In genomic region chr17:18070861-18071340, GRCh38 we compare ENCODE assay signal across 1 cellular context.
TF ChIP-seq lines count a peak whose summit lies in the region.

No MANE protein-coding gene starts in this region.

TF ChIP-seq in GM12878, 131 proteins besides CTCF, POLR2A, EP300 and RAD21:
- no peak for TF ChIP-seq CUX1 (IDR thresholded peaks at IDR 0.05; ENCODE audit: insufficient replicate concordance, low read depth, low read length)
- 0 out of 2 replicates have a peak, but pooled peaks have one; percentile 10 for TF ChIP-seq RUNX3 (IDR thresholded peaks at IDR 0.05; ENCODE audit: low read length)
- TF ChIP-seq SPI1 (IDR thresholded peaks at IDR 0.05; ENCODE audit: borderline replicate concordance, insufficient read depth, low read depth, low read length) = peak; percentile 46; the same call in 1 of the 2 replicates
- no peak for TF ChIP-seq ZBTB33 (IDR thresholded peaks at IDR 0.05)
